In genomic region chrX:18537524-18537923, GRCh38 we compare ENCODE assay signal across 19 cellular contexts.
"Had no signal": no experiment of that assay in that cellular context is flagged by ENCODE, and none has a peak within 500 bp of the region (broad histone marks: within the 10 kb centered on the region; RNA-seq: fewer than 3 reads in every experiment).

No MANE protein-coding gene starts in this region.

- H3K4me1 ChIP-seq: body of pancreas, spleen, upper lobe of right lung had no signal

- H2AFZ ChIP-seq: hepatocyte had no signal

- H3K9me3 ChIP-seq: body of pancreas, spleen, upper lobe of right lung had no signal

- H3K36me3 ChIP-seq: spleen, upper lobe of right lung had no signal

- DNase-seq: activated CD4-positive, alpha-beta T cell treated with anti-CD3 and anti-CD28 coated beads, Interleukin-2, amount 10 ng/mL, durations not matched to agents 24 days and 14 days; activated CD4-positive, CD25-positive, alpha-beta regulatory T cell; activated CD8-positive, alpha-beta T cell treated with anti-CD3 and anti-CD28 coated beads for 36 hours; activated naive CD4-positive, alpha-beta T cell treated with Interleukin-2 at 50 U/mL for 16 hours; activated naive CD8-positive, alpha-beta T cell treated with anti-CD3 and anti-CD28 coated beads, Interleukin-2, amount 10 ng/mL, durations not matched to agents 7 days and 5 days; activated T-cell treated with anti-CD3 and anti-CD28 coated beads, Interleukin-2, amount 50 U/mL, for 1 hour; amygdala; body of pancreas; foreskin fibroblast; islet precursor cell; midbrain; nucleus accumbens; spleen; stimulated activated CD4-positive, alpha-beta T cell treated with anti-CD3 and anti-CD28 coated beads, Interleukin-4, amount 100 ng/mL, for 4 hours; stimulated activated naive B cell treated with anti-CD40 and anti-IgM and Interleukin-4, amounts not matched to agents 10 μg/mL and 1 μg/mL and 100 μg/mL, for 72 hours; upper lobe of right lung had no signal

- H3K4me2 ChIP-seq: hepatocyte had no signal

- H3K27ac ChIP-seq: body of pancreas, hepatocyte, spleen, upper lobe of right lung had no signal

- H3K4me3 ChIP-seq: body of pancreas, hepatocyte, lung, spleen, upper lobe of right lung had no signal

- H3K27me3 ChIP-seq: body of pancreas, hepatocyte, spleen, upper lobe of right lung had no signal

- ATAC-seq: activated CD8-positive, alpha-beta T cell treated with anti-CD3 and anti-CD28 coated beads for 36 hours; activated T-helper 17 cell treated with anti-CD3 and anti-CD28 coated beads, Interleukin-2, amount 50 U/mL, for 72 hours; body of pancreas; upper lobe of right lung had no signal
